11 cellular contexts compared by ENCODE assay signal in genomic region chr3:48927928-48928327, GRCh38. TPM values are rescaled to one million over a fixed set of nuclear protein-coding genes. Genes with fewer than 3 reads are reported as not detected.
DNase-seq lines count a peak whose midpoint lies in the region; ATAC-seq, FAIRE-seq and TF ChIP-seq lines count a peak whose summit lies in the region.
"Had no signal": no experiment of that assay in that cellular context is flagged by ENCODE, and none has a peak within 500 bp of the region (broad histone marks: within the 10 kb centered on the region; RNA-seq: fewer than 3 reads in every experiment).

No MANE protein-coding gene starts in this region.

- TF ChIP-seq RAD21 in HepG2 (CRISPR knock-in tag; IDR thresholded peaks at IDR 0.05): no peak

- no peak overlapping the region for H3K27ac ChIP-seq in HepG2 (ENCODE audit: extremely low read length, insufficient read depth, low read length)
- H3K27ac ChIP-seq in right lobe of liver: no peak overlapping the region
- H3K27ac ChIP-seq in spleen: peak overlapping the region in 3 of 8 donors; percentile 7 to 33 (median 32)

- H3K4me3 ChIP-seq in HepG2 (replicated peaks in 1 of 3; ENCODE audit: insufficient read depth in 1 of 3, low read depth in 2 of 3, low read length in 3 of 3) (no peak overlapping the region), right lobe of liver (no peak overlapping the region), epithelial cell of esophagus (ENCODE audit: low read length) (no peak overlapping the region), spleen (no peak overlapping the region)
- H3K4me3 ChIP-seq: esophagus squamous epithelium had no signal

- no peak overlapping the region for H2AFZ ChIP-seq in HepG2 (ENCODE audit: low read length)

- CTCF ChIA-PET in HepG2 (lab: Yijun Ruan, JAX; ENCODE audit: low intra/inter-chr PET ratio, low total read pairs): no interaction called here

- no peaks in the 10 kb centered on the region for H3K9me3 ChIP-seq in HepG2 (ENCODE audit: low read length)
- no peaks in the 10 kb centered on the region for H3K9me3 ChIP-seq in right lobe of liver
- no peaks in the 10 kb centered on the region for H3K9me3 ChIP-seq in spleen
- H3K9me3 ChIP-seq: esophagus squamous epithelium had no signal

- BruUV-seq in HepG2 (replicated peaks; lab: Mats Ljungman, UMichigan): TSS peak; percentile 20

- in situ Hi-C loops in HepG2 (cut with HindIII; ENCODE audit: extremely low pct_ligation_motif_present, low pct_unique_long_range_greater_than_20kb): no loop called here

- no peak for FAIRE-seq in HepG2 (lab: Jason Lieb, UNC)
- FAIRE-seq: H54 had no signal

- TF ChIP-seq CTCF in HepG2 (CRISPR knock-in tag; IDR thresholded peaks at IDR 0.05): no peak
- no peak for TF ChIP-seq CTCF in right lobe of liver (IDR thresholded peaks at IDR 0.05)
- TF ChIP-seq CTCF in epithelial cell of esophagus (IDR thresholded peaks at IDR 0.05; ENCODE audit: insufficient read depth, low read depth, low read length, missing control alignments): no peak
- no peak for TF ChIP-seq CTCF in spleen (IDR thresholded peaks at IDR 0.05 in 8 of 11, conservative IDR thresholded peaks at IDR 0.05 in 3 of 11)

- H3K79me2 ChIP-seq in HepG2 (ENCODE audit: insufficient read depth, low read length): peaks cover 72% of the 10 kb centered on the region

- no peak overlapping the region for H3K4me2 ChIP-seq in HepG2 (ENCODE audit: low read depth, low read length)

- TF ChIP-seq EP300 in HepG2 (IDR thresholded peaks at IDR 0.05; ENCODE audit: low read depth in 2 of 2, low read length in 2 of 2): no peak
- TF ChIP-seq EP300 in HepG2 (CRISPR knock-in tag; IDR thresholded peaks at IDR 0.05; ENCODE audit: borderline replicate concordance): no peak

- TF ChIP-seq POLR2A in HepG2 (IDR thresholded peaks at IDR 0.05; ENCODE audit: insufficient read depth in 1 of 2, low read depth in 2 of 2, low read length in 2 of 2) (no peak), right lobe of liver (IDR thresholded peaks at IDR 0.05) (no peak), spleen (IDR thresholded peaks at IDR 0.05) (no peak)

- no peak for DNase-seq in HepG2 (ENCODE audit: low spot score)
- DNase-seq in right lobe of liver: no peak
- DNase-seq in OCI-M1 (lab: John Stamatoyannopoulos, UW): peak; percentile 59
- peak; percentile 19 for DNase-seq in epithelial cell of esophagus (ENCODE audit: low read depth)
- DNase-seq in NCI-H1105 (lab: John Stamatoyannopoulos, UW): no peak
- DNase-seq in NCI-H2196 (lab: John Stamatoyannopoulos, UW; ENCODE audit: unreplicated experiment): no peak
- no peak for DNase-seq in spleen
- DNase-seq in iPS-NIHi11 (ENCODE audit: low spot score): no peak
- DNase-seq: COR-L47, esophagus squamous epithelium had no signal

- POLR2A ChIA-PET in HepG2 (lab: Yijun Ruan, JAX): interaction anchor here (3.0 kb wide), 1 partner anchor 9 kb away, joined by 17 read pairs; the partner anchor contains the start of gene ARIH2

- ATAC-seq in HepG2: no peak
- no peak for ATAC-seq in right lobe of liver

- H4K20me1 ChIP-seq in HepG2 (ENCODE audit: insufficient read depth, low read length): peaks cover 14% of the 10 kb centered on the region

- 88% methylated on average over 2 of the region's 2 CpGs for WGBS in HepG2 (ENCODE audit: low lambda C conversion rate)
- WGBS in right lobe of liver (ENCODE audit: insufficient coverage, low coverage, low lambda C conversion rate, missing lambda C conversion rate): 29% methylated on average over 2 of the region's 2 CpGs
- WGBS in spleen, 5 donors: 13 to 37% (median 23%) methylated on average over 2 of the region's 2 CpGs

- intact Hi-C loops in HepG2 (cut with micrococcal nuclease; ENCODE audit: unreplicated experiment) (no loop called here), right lobe of liver (cut with DNase I) (no loop called here), spleen (cut with DNase I; ENCODE audit: low total_unique reads) (no loop called here)

- H3K36me3 ChIP-seq in HepG2 (replicated peaks in 1 of 2; ENCODE audit: control insufficient read depth in 1 of 2, insufficient read depth in 2 of 2, low read length in 2 of 2) (peaks cover 14 to 60% of the 10 kb centered on the region in 2 experiments), right lobe of liver (peaks cover 0 to 31% (median 12%) of the 10 kb centered on the region in 4 donors), spleen (peaks cover 0 to 100% (median 41%) of the 10 kb centered on the region in 6 donors)

- H3K27me3 ChIP-seq in HepG2 (ENCODE audit: control insufficient read depth in 1 of 2, insufficient read depth in 2 of 2, low read length in 2 of 2): no peaks in the 10 kb centered on the region
- no peaks in the 10 kb centered on the region for H3K27me3 ChIP-seq in right lobe of liver
- H3K27me3 ChIP-seq in spleen (replicated peaks in 1 of 7): no peaks in the 10 kb centered on the region
- H3K27me3 ChIP-seq: esophagus squamous epithelium had no signal

- no peak overlapping the region for H3K9ac ChIP-seq in HepG2 (ENCODE audit: insufficient read depth, low read depth, low read length)

- H3K4me1 ChIP-seq in HepG2 (ENCODE audit: insufficient read depth, low read length) (peaks cover 16% of the 10 kb centered on the region), right lobe of liver (peaks cover 0 to 33% (median 6%) of the 10 kb centered on the region in 4 donors), spleen (peaks cover 33 to 90% (median 64%) of the 10 kb centered on the region in 6 donors)

TF ChIP-seq in HepG2, 621 proteins besides CTCF, POLR2A, EP300 and RAD21 (continues in another document):
- TF ChIP-seq ZSCAN20 (CRISPR knock-in tag; IDR thresholded peaks at IDR 0.05; ENCODE audit: borderline replicate concordance) (no peak), ELF3 (CRISPR knock-in tag; IDR thresholded peaks at IDR 0.05) (no peak), RBFOX2 (IDR thresholded peaks at IDR 0.05; ENCODE audit: low read depth, low read length) (0 out of 2 replicates have a peak, but pooled peaks have one; percentile 32), HNF4A (CRISPR knock-in tag; IDR thresholded peaks at IDR 0.05) (no peak), ZNF333 (CRISPR knock-in tag; IDR thresholded peaks at IDR 0.05; ENCODE audit: borderline replicate concordance) (no peak), TARDBP (CRISPR knock-in tag; IDR thresholded peaks at IDR 0.05) (no peak), MAFK (conservative IDR thresholded peaks at IDR 0.05 in 1 of 2, IDR thresholded peaks at IDR 0.05 in 1 of 2; ENCODE audit: low read length in 2 of 2) (no peak)

RNA-seq across cellular contexts. Expression of gene ARIH2, which starts 9.3 kb away (rescaled TPM):
- total RNA-seq in HepG2 (2016; rRNA removed; fragmentation: Illumina TruSeq; extraction: Trizol): 83.3 and 86.9 TPM in 2 replicates
- 64.2 and 67.9 TPM in 2 replicates for total RNA-seq in HepG2 (2016; cell fraction: cytosol; rRNA removed; fragmentation: Illumina TruSeq; extraction: Trizol; ENCODE audit: low read depth)
- total RNA-seq in HepG2 (2016; cell fraction: insoluble cytoplasmic fraction; rRNA removed; fragmentation: Illumina TruSeq; extraction: Trizol): 79.6 and 84.8 TPM in 2 replicates
- total RNA-seq in HepG2 (2016; cell fraction: membrane; rRNA removed; fragmentation: Illumina TruSeq; extraction: Trizol): 118 and 127 TPM in 2 replicates
- 60.3 and 60.4 TPM in 2 replicates for total RNA-seq in HepG2 (2016; cell fraction: nucleus; rRNA removed; fragmentation: Illumina TruSeq; extraction: Trizol)
- polyA plus RNA-seq in HepG2 (2011; rRNA removed): 64.8 and 74.4 TPM in 2 replicates
- polyA plus RNA-seq in HepG2 (2011; cell fraction: cytosol; rRNA removed): 57.1 and 64.0 TPM in 2 replicates
- polyA plus RNA-seq in HepG2 (2011; cell fraction: nucleus; rRNA removed): 87.9 and 103 TPM in 2 replicates
- polyA plus RNA-seq in HepG2 (2012): 42.6 and 46.2 TPM in 2 replicates
- polyA plus RNA-seq in HepG2 (2016; cell fraction: cytosol; fragmentation: Illumina TruSeq; extraction: Trizol; ENCODE audit: low read depth): 53.1 and 65.3 TPM in 2 replicates
- polyA plus RNA-seq in HepG2 (2016; cell fraction: insoluble cytoplasmic fraction; fragmentation: Illumina TruSeq; extraction: Trizol; ENCODE audit: low read depth): 73.2 and 82.8 TPM in 2 replicates
- 94.1 and 102 TPM in 2 replicates for polyA plus RNA-seq in HepG2 (2016; cell fraction: membrane; fragmentation: Illumina TruSeq; extraction: Trizol; ENCODE audit: low read depth)
- 110 and 120 TPM in 2 replicates for polyA plus RNA-seq in HepG2 (2016; cell fraction: nucleus; fragmentation: Illumina TruSeq; extraction: Trizol; ENCODE audit: insufficient read depth, low read depth)
- 104 and 215 TPM in 2 replicates for polyA minus RNA-seq in HepG2 (2011; rRNA and poly(A)+ RNA removed; ENCODE audit: low replicate concordance)
- polyA minus RNA-seq in HepG2 (2011; cell fraction: cytosol; rRNA and poly(A)+ RNA removed): 28.0 and 36.0 TPM in 2 replicates
- polyA minus RNA-seq in HepG2 (2011; cell fraction: nucleus; rRNA and poly(A)+ RNA removed): 64.8 and 87.0 TPM in 2 replicates
- total RNA-seq in right lobe of liver: 10 to 100 TPM; 34.4 to 44.9 (median 38.2) TPM
- total RNA-seq in spleen: 100 to 1,000 TPM in 4 of 7 donors, 10 to 100 TPM in 3; 92.3 to 112 (median 101) TPM
- 10 to 100 TPM; 25.2 to 53.3 (median 32.3) TPM for polyA plus RNA-seq in spleen

RNA-seq across cellular contexts. Expression of gene SLC25A20, which starts 29.2 kb away (rescaled TPM):
- total RNA-seq in HepG2 (2016; rRNA removed; fragmentation: Illumina TruSeq; extraction: Trizol) (25.4 and 26.6 TPM in 2 replicates), right lobe of liver (100 to 1,000 TPM in 2 of 6 experiments, 10 to 100 TPM in 4; 54.4 to 114 (median 82.3) TPM), spleen (10 to 100 TPM; 13.0 to 51.2 (median 26.8) TPM)
- total RNA-seq in HepG2 (2016; cell fraction: cytosol; rRNA removed; fragmentation: Illumina TruSeq; extraction: Trizol; ENCODE audit: low read depth): 4.5 and 5.9 TPM in 2 replicates
- 25.7 and 27.5 TPM in 2 replicates for total RNA-seq in HepG2 (2016; cell fraction: insoluble cytoplasmic fraction; rRNA removed; fragmentation: Illumina TruSeq; extraction: Trizol)
- 9.2 and 10.0 TPM in 2 replicates for total RNA-seq in HepG2 (2016; cell fraction: membrane; rRNA removed; fragmentation: Illumina TruSeq; extraction: Trizol)
- 19.7 and 25.4 TPM in 2 replicates for total RNA-seq in HepG2 (2016; cell fraction: nucleus; rRNA removed; fragmentation: Illumina TruSeq; extraction: Trizol)
- polyA plus RNA-seq in HepG2 (2011; rRNA removed) (21.1 and 21.9 TPM in 2 replicates), spleen (10 to 100 TPM; 16.1 to 31.7 (median 17.0) TPM)
- polyA plus RNA-seq in HepG2 (2011; cell fraction: cytosol; rRNA removed): 10.2 and 20.1 TPM in 2 replicates
- 12.0 and 22.2 TPM in 2 replicates for polyA plus RNA-seq in HepG2 (2011; cell fraction: nucleus; rRNA removed)
- 13.7 and 16.2 TPM in 2 replicates for polyA plus RNA-seq in HepG2 (2012)
- polyA plus RNA-seq in HepG2 (2016; cell fraction: cytosol; fragmentation: Illumina TruSeq; extraction: Trizol; ENCODE audit: low read depth): 5.2 and 5.4 TPM in 2 replicates
- 20.6 and 21.9 TPM in 2 replicates for polyA plus RNA-seq in HepG2 (2016; cell fraction: insoluble cytoplasmic fraction; fragmentation: Illumina TruSeq; extraction: Trizol; ENCODE audit: low read depth)
- polyA plus RNA-seq in HepG2 (2016; cell fraction: membrane; fragmentation: Illumina TruSeq; extraction: Trizol; ENCODE audit: low read depth): 8.0 and 9.1 TPM in 2 replicates
- 31.3 and 31.5 TPM in 2 replicates for polyA plus RNA-seq in HepG2 (2016; cell fraction: nucleus; fragmentation: Illumina TruSeq; extraction: Trizol; ENCODE audit: insufficient read depth, low read depth)
- 7.9 and 9.7 TPM in 2 replicates for polyA minus RNA-seq in HepG2 (2011; rRNA and poly(A)+ RNA removed; ENCODE audit: low replicate concordance)
- 5.2 and 5.8 TPM in 2 replicates for polyA minus RNA-seq in HepG2 (2011; cell fraction: cytosol; rRNA and poly(A)+ RNA removed)
- 4.1 and 11.4 TPM in 2 replicates for polyA minus RNA-seq in HepG2 (2011; cell fraction: nucleus; rRNA and poly(A)+ RNA removed)

Comparison
In these comparisons a context has a peak if more than half of its experiments do, and no peak if none do; other contexts are left out.
1. DNase-seq: peak in OCI-M1 (single experiment) and epithelial cell of esophagus (single experiment); none in HepG2 (single experiment), right lobe of liver (0 of 3), NCI-H1105 (single experiment), NCI-H2196 (single experiment), spleen (single experiment) and iPS-NIHi11 (single experiment).